In the genomic region with DNA sequence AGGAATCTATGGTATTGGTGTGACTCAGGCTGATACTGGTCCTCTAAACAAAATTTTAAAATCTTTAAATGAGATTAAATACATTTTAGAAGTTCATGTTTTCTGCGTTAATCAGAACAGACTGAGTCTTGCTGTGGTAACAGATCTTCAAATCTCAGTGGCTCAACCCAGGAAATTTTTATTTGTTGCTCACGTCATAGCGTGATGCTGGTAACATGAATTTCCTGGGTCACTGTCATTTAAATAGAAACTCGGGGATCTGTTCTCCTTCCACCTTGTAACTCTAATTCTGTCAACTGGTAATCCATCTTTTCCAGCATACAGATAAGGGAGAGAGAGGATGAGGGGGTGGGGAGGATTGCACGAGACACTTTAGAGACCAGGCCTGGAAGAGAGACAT, we compare ENCODE assay signal across 26 cellular contexts.
"Had no signal": no experiment of that assay in that cellular context is flagged by ENCODE, and none has a peak within 500 bp of the region (broad histone marks: within the 10 kb centered on the region; RNA-seq: fewer than 3 reads in every experiment).

No MANE protein-coding gene starts in this region.

- H3K36me3 Mint-ChIP-seq: naive B cell; stimulated activated effector memory CD8-positive, alpha-beta T cell treated with anti-CD3 and anti-CD28 coated beads, Interleukin-12 subunit alpha, Interleukin-12 subunit beta, amount 100 ng/mL, for 72 hours had no signal

- H3K27me3 Mint-ChIP-seq: memory B cell; progenitor cell of endocrine pancreas; stimulated activated naive CD8-positive, alpha-beta T cell treated with anti-CD3 and anti-CD28 coated beads, Interleukin-15, Interleukin-2, amounts not matched to agents 100 ng/mL and 50 ng/mL, for 24 hours had no signal

- H3K27me3 ChIP-seq: esophagus muscularis mucosa, gastroesophageal sphincter, pancreas, tibial nerve had no signal

- H3K27ac Mint-ChIP-seq: memory B cell, progenitor cell of endocrine pancreas had no signal

- H3K36me3 ChIP-seq: esophagus muscularis mucosa, gastroesophageal sphincter, left ventricle myocardium inferior, lower lobe of right lung, pancreas, tibial nerve had no signal

- DNase-seq: cortex of kidney; dorsolateral prefrontal cortex; effector memory CD4-positive, alpha-beta T cell; foreskin fibroblast; glutamatergic neuron; immature natural killer cell; kidney; left cardiac atrium; left ventricle myocardium inferior; lower lobe of right lung; naive B cell; occipital lobe; pancreas; right cardiac atrium; small intestine; stimulated activated CD4-positive, alpha-beta T cell treated with anti-CD3 and anti-CD28 coated beads, Interleukin-4, amount 100 ng/mL, for 1 hour; stimulated activated CD8-positive, alpha-beta memory T cell treated with anti-CD3 and anti-CD28 coated beads, Interleukin-4, amount 100 ng/mL, for 48 hours had no signal

- H3K9me3 ChIP-seq: esophagus muscularis mucosa, lower lobe of right lung, pancreas, tibial nerve had no signal

- H3K4me3 ChIP-seq: dorsolateral prefrontal cortex, esophagus muscularis mucosa, gastroesophageal sphincter, left ventricle myocardium inferior, lower lobe of right lung, pancreas, tibial nerve had no signal

- H3K4me3 Mint-ChIP-seq: memory B cell; naive B cell; nephron; stimulated activated naive CD8-positive, alpha-beta T cell treated with anti-CD3 and anti-CD28 coated beads, Interleukin-15, Interleukin-2, amounts not matched to agents 100 ng/mL and 50 ng/mL, for 24 hours had no signal

- H3K27ac ChIP-seq: dorsolateral prefrontal cortex, epithelial cell of prostate, esophagus muscularis mucosa, gastroesophageal sphincter, left ventricle myocardium inferior, lower lobe of right lung, pancreas, tibial nerve had no signal

- ATAC-seq: gastroesophageal sphincter; left cardiac atrium; lower lobe of right lung; pancreas; right cardiac atrium; stimulated activated effector memory CD8-positive, alpha-beta T cell treated with anti-CD3 and anti-CD28 coated beads, Interleukin-12 subunit alpha, Interleukin-12 subunit beta, amount 100 ng/mL, for 72 hours had no signal
